In genomic region chr2:152406119-152406835, GRCh38 we compare ENCODE assay signal across 9 cellular contexts.
DNase-seq lines count a peak whose midpoint lies in the region; ATAC-seq, FAIRE-seq and TF ChIP-seq lines count a peak whose summit lies in the region.
"Had no signal": no experiment of that assay in that cellular context is flagged by ENCODE, and none has a peak within 500 bp of the region (broad histone marks: within the 10 kb centered on the region; RNA-seq: fewer than 3 reads in every experiment).

No MANE protein-coding gene starts in this region.

- H3K9me3 Mint-ChIP-seq in activated naive CD4-positive, alpha-beta T cell treated with anti-CD3 and anti-CD28 coated beads, Interleukin-2, amount 50 U/mL, for 24 hours = no peaks in the 10 kb centered on the region
- H3K9me3 Mint-ChIP-seq in activated naive CD4-positive, alpha-beta T cell treated with anti-CD3 and anti-CD28 coated beads, Interleukin-2, amount 10 ng/mL, durations not matched to agents 7 days and 5 days = no peaks in the 10 kb centered on the region

- H3K36me3 ChIP-seq in upper lobe of left lung = no peaks in the 10 kb centered on the region
- H3K36me3 ChIP-seq: prostate gland had no signal

- H3K36me3 Mint-ChIP-seq in activated naive CD4-positive, alpha-beta T cell treated with anti-CD3 and anti-CD28 coated beads, Interleukin-2, amount 50 U/mL, for 24 hours = no peaks in the 10 kb centered on the region
- no peaks in the 10 kb centered on the region for H3K36me3 Mint-ChIP-seq in activated naive CD4-positive, alpha-beta T cell treated with anti-CD3 and anti-CD28 coated beads, Interleukin-2, amount 10 ng/mL, durations not matched to agents 7 days and 5 days

- CTCF ChIA-PET in activated naive CD4-positive, alpha-beta T cell treated with anti-CD3 and anti-CD28 coated beads, Interleukin-2, amount 10 ng/mL, durations not matched to agents 7 days and 5 days (lab: Charles Lee) = interaction anchor here (1.9 kb wide), 1 partner anchor 9 kb away, joined by 5 read pairs; no protein-coding TSS in a partner anchor

- TF ChIP-seq CTCF in coronary artery (IDR thresholded peaks at IDR 0.05) = no peak
- TF ChIP-seq CTCF in upper lobe of left lung (IDR thresholded peaks at IDR 0.05) = no peak

- peak overlapping the region; percentile 30 for H3K27ac Mint-ChIP-seq in activated naive CD4-positive, alpha-beta T cell treated with anti-CD3 and anti-CD28 coated beads, Interleukin-2, amount 50 U/mL, for 24 hours
- H3K27ac Mint-ChIP-seq in activated naive CD4-positive, alpha-beta T cell treated with anti-CD3 and anti-CD28 coated beads, Interleukin-2, amount 10 ng/mL, durations not matched to agents 7 days and 5 days = no peak overlapping the region

- DNase-seq in activated naive CD4-positive, alpha-beta T cell treated with anti-CD3 and anti-CD28 coated beads, Interleukin-2, amount 10 ng/mL, durations not matched to agents 7 days and 5 days = no peak
- DNase-seq in coronary artery (ENCODE audit: low spot score) = no peak
- no peak for DNase-seq in upper lobe of left lung
- DNase-seq in activated CD8-positive, alpha-beta memory T cell treated with anti-CD3 and anti-CD28 coated beads, Interleukin-2, amount 50 U/mL, for 4 hours = no peak
- DNase-seq in GM19239 (ENCODE audit: insufficient read length, low spot score) = no peak
- DNase-seq in SK-N-DZ (ENCODE audit: low spot score) = no peak

- no peaks in the 10 kb centered on the region for H3K27me3 ChIP-seq in upper lobe of left lung

- TF ChIP-seq POLR2A in upper lobe of left lung (IDR thresholded peaks at IDR 0.05) = no peak

- H3K4me3 Mint-ChIP-seq in activated naive CD4-positive, alpha-beta T cell treated with anti-CD3 and anti-CD28 coated beads, Interleukin-2, amount 50 U/mL, for 24 hours = no peak overlapping the region
- no peak overlapping the region for H3K4me3 Mint-ChIP-seq in activated naive CD4-positive, alpha-beta T cell treated with anti-CD3 and anti-CD28 coated beads, Interleukin-2, amount 10 ng/mL, durations not matched to agents 7 days and 5 days

- H3K4me1 ChIP-seq in upper lobe of left lung = peaks cover 53 to 65% (median 64%) of the 10 kb centered on the region in 4 donors

- ATAC-seq in HG03060 (IDR thresholded peaks at IDR 0.05; ENCODE audit: low read depth, unreplicated experiment) = peak; percentile 36
- ATAC-seq in upper lobe of left lung (ENCODE audit: low FRiP score in 2 of 2) = no peak

- H3K27ac ChIP-seq in coronary artery (peak overlapping the region; percentile 66 to 71), upper lobe of left lung (peak overlapping the region; percentile 61 to 77 (median 72))

- 40 to 47% methylated on average over 2 of the region's 2 CpGs for WGBS in upper lobe of left lung, 2 donors

- H3K27me3 Mint-ChIP-seq in activated naive CD4-positive, alpha-beta T cell treated with anti-CD3 and anti-CD28 coated beads, Interleukin-2, amount 50 U/mL, for 24 hours = peaks cover 8% of the 10 kb centered on the region
- peaks cover 4% of the 10 kb centered on the region for H3K27me3 Mint-ChIP-seq in activated naive CD4-positive, alpha-beta T cell treated with anti-CD3 and anti-CD28 coated beads, Interleukin-2, amount 10 ng/mL, durations not matched to agents 7 days and 5 days

- TF ChIP-seq EP300 in upper lobe of left lung (IDR thresholded peaks at IDR 0.05) = no peak

- no peak for FAIRE-seq in GM19239 (lab: Jason Lieb, UNC)

- no peaks in the 10 kb centered on the region for H3K4me1 Mint-ChIP-seq in activated naive CD4-positive, alpha-beta T cell treated with anti-CD3 and anti-CD28 coated beads, Interleukin-2, amount 50 U/mL, for 24 hours
- peaks cover 35% of the 10 kb centered on the region for H3K4me1 Mint-ChIP-seq in activated naive CD4-positive, alpha-beta T cell treated with anti-CD3 and anti-CD28 coated beads, Interleukin-2, amount 10 ng/mL, durations not matched to agents 7 days and 5 days

- no peak overlapping the region for H3K4me3 ChIP-seq in coronary artery
- H3K4me3 ChIP-seq in upper lobe of left lung = no peak overlapping the region
- H3K4me3 ChIP-seq: prostate gland had no signal

- no peaks in the 10 kb centered on the region for H3K9me3 ChIP-seq in upper lobe of left lung
- H3K9me3 ChIP-seq: prostate gland had no signal
